ENCODE assay signal across 1 cellular context in the genomic region with DNA sequence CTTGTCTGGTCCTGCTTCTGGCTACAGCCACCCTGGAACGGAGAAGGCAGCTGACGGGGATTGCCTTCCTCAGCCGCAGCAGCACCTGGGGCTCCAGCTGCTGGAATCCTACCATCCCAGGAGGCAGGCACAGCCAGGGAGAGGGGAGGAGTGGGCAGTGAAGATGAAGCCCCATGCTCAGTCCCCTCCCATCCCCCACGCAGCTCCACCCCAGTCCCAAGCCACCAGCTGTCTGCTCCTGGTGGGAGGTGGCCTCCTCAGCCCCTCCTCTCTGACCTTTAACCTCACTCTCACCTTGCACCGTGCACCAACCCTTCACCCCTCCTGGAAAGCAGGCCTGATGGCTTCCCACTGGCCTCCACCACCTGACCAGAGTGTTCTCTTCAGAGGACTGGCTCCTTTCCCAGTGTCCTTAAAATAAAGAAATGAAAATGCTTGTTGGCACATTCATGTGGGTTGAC. TPM values are rescaled to one million over a fixed set of nuclear protein-coding genes. Genes with fewer than 3 reads are reported as not detected.
"Had no signal": no experiment of that assay in that cellular context is flagged by ENCODE, and none has a peak within 500 bp of the region (broad histone marks: within the 10 kb centered on the region; RNA-seq: fewer than 3 reads in every experiment).

No MANE protein-coding gene starts in this region.

RNA-seq across cellular contexts. Expression of gene LGALS9, which starts 18.2 kb away (rescaled TPM):
- polyA plus RNA-seq: neural cell had no signal
